Comparison of ENCODE assay signal across 25 cellular contexts in the genomic region with DNA sequence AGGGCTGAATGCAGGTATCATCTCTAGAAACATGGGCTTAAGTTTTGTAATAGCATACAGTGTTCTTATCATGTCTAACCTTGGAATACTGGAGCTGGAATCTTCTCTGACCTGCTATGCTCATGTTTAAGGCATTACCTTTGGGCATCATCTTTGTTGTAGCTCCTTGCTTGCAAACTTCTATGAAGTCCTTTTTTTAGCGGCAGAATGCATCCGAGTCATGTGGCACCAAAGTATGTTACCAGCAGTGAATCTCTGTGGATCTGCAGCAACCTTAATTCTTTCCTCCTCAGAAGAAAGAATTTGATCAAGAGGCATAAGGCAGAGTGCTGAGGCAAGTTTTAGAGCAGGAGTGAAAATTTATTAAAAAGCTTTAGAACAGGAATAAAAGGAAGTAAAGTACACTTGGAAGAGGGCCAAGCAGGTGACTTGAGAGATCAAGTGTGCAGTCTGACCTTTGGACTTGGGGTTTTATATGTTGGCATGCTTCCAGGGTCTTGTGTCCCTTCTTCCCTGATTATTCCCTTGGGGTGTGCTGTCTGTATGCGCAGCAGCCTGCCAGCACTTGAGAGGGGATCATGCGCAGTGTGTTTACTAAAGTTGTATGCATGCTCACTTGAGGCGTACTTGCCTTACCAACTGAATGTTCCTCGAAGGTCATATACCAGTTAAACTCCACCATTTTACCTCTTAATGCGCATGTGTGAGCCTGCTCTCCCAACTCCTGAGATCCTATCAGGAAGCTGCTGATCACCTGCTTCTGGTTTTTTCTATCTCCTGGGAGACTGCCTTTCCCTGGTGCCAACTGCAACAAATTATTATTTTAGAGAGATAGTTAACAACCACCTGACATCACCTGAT.
DNase-seq lines count a peak whose midpoint lies in the region; FAIRE-seq and TF ChIP-seq lines count a peak whose summit lies in the region.
"Had no signal": no experiment of that assay in that cellular context is flagged by ENCODE, and none has a peak within 500 bp of the region (broad histone marks: within the 10 kb centered on the region; RNA-seq: fewer than 3 reads in every experiment).

No MANE protein-coding gene starts in this region.

- H3K4me3 Mint-ChIP-seq in nephron: no peak overlapping the region
- H3K4me3 Mint-ChIP-seq: B cell, IgD-negative memory B cell had no signal

- H3K9me3 Mint-ChIP-seq in nephron: peaks cover 23% of the 10 kb centered on the region

- H3K27ac Mint-ChIP-seq in nephron: peak overlapping the region in 2 of 3 experiments; percentile 28 to 38
- H3K27ac Mint-ChIP-seq: B cell, IgD-negative memory B cell had no signal

- H3K4me1 Mint-ChIP-seq in nephron: peaks cover 11% of the 10 kb centered on the region
- H3K4me1 Mint-ChIP-seq: B cell, IgD-negative memory B cell had no signal

- TF ChIP-seq CTCF in nephron (IDR thresholded peaks at IDR 0.05; ENCODE audit: unreplicated experiment in 3 of 3) (no peak), coronary artery (IDR thresholded peaks at IDR 0.05) (no peak), kidney (IDR thresholded peaks at IDR 0.05; ENCODE audit: borderline replicate concordance, extremely low read depth, insufficient read depth) (no peak)

- peaks cover 15% of the 10 kb centered on the region for H3K36me3 Mint-ChIP-seq in nephron (ENCODE audit: low read depth)
- H3K36me3 Mint-ChIP-seq: IgD-negative memory B cell had no signal

- DNase-seq in NCI-H1092 treated with DMSO at 0.1 percent for 48 hours (lab: John Stamatoyannopoulos, UW): peak; percentile 33
- DNase-seq in NCI-H1092 (lab: John Stamatoyannopoulos, UW): no peak
- DNase-seq in HT-29 (ENCODE audit: low spot score): peak; percentile 41
- peak; percentile 33 for DNase-seq in OCI-M1 (lab: John Stamatoyannopoulos, UW)
- DNase-seq in coronary artery (ENCODE audit: low spot score): no peak
- no peak for DNase-seq in head of caudate nucleus
- no peak for DNase-seq in kidney
- DNase-seq: 8988T, Caco-2, Kasumi-1, MM.1S, NCI-H1694 treated with DMSO at 0.1 percent for 48 hours, NCI-H2107, NCI-H748 treated with DMSO at 0.1 percent for 48 hours, PC-3, SIG-M5, T-helper 1 cell had no signal

- H3K4me3 ChIP-seq in coronary artery: no peak overlapping the region
- H3K4me3 ChIP-seq in kidney (ENCODE audit: low read length in 2 of 2): no peak overlapping the region

- H3K9ac ChIP-seq in kidney (ENCODE audit: low read length in 2 of 2): no peak overlapping the region

- no peak overlapping the region for H3K27ac ChIP-seq in coronary artery
- no peak overlapping the region for H3K27ac ChIP-seq in kidney (ENCODE audit: low read depth in 2 of 2, low read length in 2 of 2)
- H3K27ac ChIP-seq: HL-60, RWPE1 had no signal

- no peaks in the 10 kb centered on the region for H3K4me1 ChIP-seq in kidney (ENCODE audit: control insufficient read depth in 1 of 2, insufficient read depth in 1 of 2, low read depth in 1 of 2, low read length in 2 of 2)
- H3K4me1 ChIP-seq: Caco-2 had no signal

- intact Hi-C loops in head of caudate nucleus (cut with DNase I): no loop called here
- intact Hi-C loops in kidney (cut with DNase I): no loop called here

- H3K27me3 Mint-ChIP-seq in nephron (ENCODE audit: low read depth): peaks cover 8% of the 10 kb centered on the region

- H3K9me3 ChIP-seq in kidney (ENCODE audit: control insufficient read depth in 1 of 2, low read length in 2 of 2): peaks cover 2 to 10% of the 10 kb centered on the region in 2 donors

- no peak for FAIRE-seq in kidney (lab: Jason Lieb, UNC)
- FAIRE-seq: GM12892, H1, HTR-8/SVneo had no signal

- no peaks in the 10 kb centered on the region for H3K36me3 ChIP-seq in kidney (ENCODE audit: control insufficient read depth in 1 of 2, insufficient read depth in 2 of 2, low read length in 2 of 2)

Comparison
In these comparisons a context has a peak if more than half of its experiments do, and no peak if none do; other contexts are left out.
1. DNase-seq: peak in NCI-H1092 treated with DMSO at 0.1 percent for 48 hours (single experiment), HT-29 (single experiment) and OCI-M1 (single experiment); none in NCI-H1092 (single experiment), coronary artery (single experiment), head of caudate nucleus (0 of 42) and kidney (single experiment).